ENCODE assay signal across 9 cellular contexts in the genomic region with DNA sequence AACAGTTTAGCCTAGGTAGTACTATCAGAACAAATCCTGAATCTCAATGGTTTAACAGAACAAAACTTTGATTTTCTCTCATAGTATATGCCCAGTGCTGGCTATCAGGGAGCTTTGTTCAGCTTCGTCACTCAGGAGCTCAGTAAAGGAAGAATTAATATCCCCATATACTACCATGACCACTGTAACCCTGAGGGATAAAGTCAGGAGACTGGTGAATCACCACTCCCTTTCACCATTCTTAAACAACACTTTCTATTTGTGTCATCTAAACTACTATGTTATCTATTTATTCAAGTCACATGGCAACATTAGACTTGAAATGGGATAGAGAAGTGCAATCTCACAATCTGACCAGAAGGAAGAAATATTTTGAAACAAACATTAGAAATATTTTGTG.
"Had no signal": no experiment of that assay in that cellular context is flagged by ENCODE, and none has a peak within 500 bp of the region (broad histone marks: within the 10 kb centered on the region; RNA-seq: fewer than 3 reads in every experiment).

No MANE protein-coding gene starts in this region.

- H3K9me3 ChIP-seq: HAP-1 had no signal

- DNase-seq: H7, HFFc6, KBM-7 had no signal

- H3K4me1 ChIP-seq: HAP-1 had no signal

- H3K27ac ChIP-seq: HL-60 had no signal

- H3K4me3 ChIP-seq: GM23338, HAP-1 had no signal

- H3K36me3 ChIP-seq: HAP-1 had no signal

- FAIRE-seq: H1, HepG2 had no signal

- H3K4me2 ChIP-seq: GM23338 had no signal

- H2AFZ ChIP-seq: GM23338 had no signal

- ATAC-seq: GM23338, HCT116, HepG2 had no signal
